In the genomic region with DNA sequence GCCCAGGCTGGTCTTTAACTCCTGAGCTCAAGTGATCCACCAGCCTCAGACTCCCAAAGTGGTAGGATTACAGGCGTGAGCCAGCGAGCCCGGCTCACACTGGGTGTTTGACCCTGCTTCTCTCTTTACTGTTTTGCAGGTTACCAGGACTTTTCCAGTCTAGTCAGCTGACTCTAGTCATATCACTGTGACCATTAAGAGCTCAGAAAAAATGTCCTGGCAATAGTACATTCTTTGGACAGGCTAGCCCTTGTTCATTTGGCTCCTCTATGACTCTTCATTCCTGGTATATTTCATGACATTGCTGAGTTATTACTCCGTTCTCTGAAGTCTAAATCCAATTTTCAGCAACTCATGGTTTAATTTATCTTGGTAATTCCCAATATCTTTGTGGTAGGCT, we compare ENCODE assay signal across 16 cellular contexts. TPM values are rescaled to one million over a fixed set of nuclear protein-coding genes. Genes with fewer than 3 reads are reported as not detected.
A peak's percentile ranks its signal among the peaks of the same experiment; 100 is the strongest.
DNase-seq lines count a peak whose midpoint lies in the region; ATAC-seq and TF ChIP-seq lines count a peak whose summit lies in the region.
"Had no signal": no experiment of that assay in that cellular context is flagged by ENCODE, and none has a peak within 500 bp of the region (broad histone marks: within the 10 kb centered on the region; RNA-seq: fewer than 3 reads in every experiment).

No MANE protein-coding gene starts in this region.

- H3K27me3 ChIP-seq in GM23248 (replicated peaks; ENCODE audit: insufficient read depth): no peaks in the 10 kb centered on the region
- no peaks in the 10 kb centered on the region for H3K27me3 ChIP-seq in suprapubic skin
- no peaks in the 10 kb centered on the region for H3K27me3 ChIP-seq in esophagus muscularis mucosa
- H3K27me3 ChIP-seq in MG63: no peaks in the 10 kb centered on the region
- H3K27me3 ChIP-seq: tibial artery had no signal

- no peak overlapping the region for H2AFZ ChIP-seq in GM23248

- H3K27ac ChIP-seq in GM23248 (no peak overlapping the region), suprapubic skin (no peak overlapping the region), esophagus muscularis mucosa (replicated peaks in 1 of 4) (peak overlapping the region in 1 of 4 donors; percentile 41)
- H3K27ac ChIP-seq: tibial artery had no signal

- no peak for TF ChIP-seq CTCF in astrocyte of the spinal cord (IDR thresholded peaks at IDR 0.05; ENCODE audit: low read depth, low read length)
- no peak for TF ChIP-seq CTCF in suprapubic skin (IDR thresholded peaks at IDR 0.05)
- TF ChIP-seq CTCF in esophagus muscularis mucosa (IDR thresholded peaks at IDR 0.05): no peak

- peaks cover 4% of the 10 kb centered on the region for H3K4me1 ChIP-seq in GM23248 (ENCODE audit: insufficient read depth)
- no peaks in the 10 kb centered on the region for H3K4me1 ChIP-seq in suprapubic skin
- H3K4me1 ChIP-seq in esophagus muscularis mucosa: no peaks in the 10 kb centered on the region
- H3K4me1 ChIP-seq: tibial artery had no signal

- ATAC-seq in naive thymus-derived CD8-positive, alpha-beta T cell: no peak
- no peak for ATAC-seq in HG02970 (IDR thresholded peaks at IDR 0.05; ENCODE audit: low FRiP score, unreplicated experiment)

- no peak overlapping the region for H3K4me2 ChIP-seq in GM23248 (ENCODE audit: unreplicated experiment)

- H3K36me3 Mint-ChIP-seq in naive thymus-derived CD8-positive, alpha-beta T cell: peaks cover 0 to 14% (median 14%) of the 10 kb centered on the region in 3 donors

- H3K9me3 Mint-ChIP-seq in naive thymus-derived CD8-positive, alpha-beta T cell: peaks cover 0 to 4% (median 0%) of the 10 kb centered on the region in 9 donors

- no peaks in the 10 kb centered on the region for H3K9me2 ChIP-seq in GM23248 (ENCODE audit: insufficient read depth)

- intact Hi-C loops in esophagus muscularis mucosa (cut with DNase I): no loop called here

- TF ChIP-seq EP300 in suprapubic skin (IDR thresholded peaks at IDR 0.05): no peak
- TF ChIP-seq EP300 in esophagus muscularis mucosa (IDR thresholded peaks at IDR 0.05): no peak

- H3K27ac Mint-ChIP-seq in naive thymus-derived CD8-positive, alpha-beta T cell: peak overlapping the region; percentile 78 to 97 (median 93)

- peaks cover 37 to 65% (median 60%) of the 10 kb centered on the region in 4 donors for H3K4me1 Mint-ChIP-seq in naive thymus-derived CD8-positive, alpha-beta T cell

- no peaks in the 10 kb centered on the region for H3K27me3 Mint-ChIP-seq in naive thymus-derived CD8-positive, alpha-beta T cell

- H3K9me3 ChIP-seq in GM23248 (ENCODE audit: low read depth): no peaks in the 10 kb centered on the region
- H3K9me3 ChIP-seq in suprapubic skin: no peaks in the 10 kb centered on the region
- no peaks in the 10 kb centered on the region for H3K9me3 ChIP-seq in esophagus muscularis mucosa
- H3K9me3 ChIP-seq in MG63: no peaks in the 10 kb centered on the region
- H3K9me3 ChIP-seq: tibial artery had no signal

- no peak overlapping the region for H3K9ac ChIP-seq in GM23248

- peak; percentile 26 for DNase-seq in COLO829 (ENCODE audit: low spot score)
- DNase-seq in GM23248: peak; percentile 55
- peak; percentile 31 for DNase-seq in astrocyte of the spinal cord (ENCODE audit: low read depth, low spot score)
- DNase-seq in naive thymus-derived CD8-positive, alpha-beta T cell: no peak
- DNase-seq in suprapubic skin (ENCODE audit: low spot score in 2 of 2): no peak
- DNase-seq in esophagus muscularis mucosa (ENCODE audit: extremely low spot score): no peak
- DNase-seq in MG63: no peak
- DNase-seq: effector CD4-positive, alpha-beta T cell; NCI-H1694; tibial artery had no signal

- 68% methylated on average over 4 of the region's 4 CpGs for WGBS in GM23248 (ENCODE audit: low coverage in 1 of 2, low lambda C conversion rate in 2 of 2, missing lambda C conversion rate in 2 of 2), 2 experiments
- WGBS in suprapubic skin: 88% methylated on average over 4 of the region's 4 CpGs
- WGBS in esophagus muscularis mucosa: 85% methylated on average over 4 of the region's 4 CpGs

- TF ChIP-seq POLR2A in suprapubic skin (IDR thresholded peaks at IDR 0.05) (no peak), esophagus muscularis mucosa (IDR thresholded peaks at IDR 0.05; ENCODE audit: low read depth) (no peak)

- H4K20me1 ChIP-seq in GM23248 (ENCODE audit: insufficient read depth): no peaks in the 10 kb centered on the region

- peak overlapping the region in 8 of 10 donors; percentile 36 to 79 (median 66) for H3K4me3 Mint-ChIP-seq in naive thymus-derived CD8-positive, alpha-beta T cell

- in situ Hi-C loops in GM23248 (cut with MboI) (no loop called here), astrocyte of the spinal cord (cut with HindIII; ENCODE audit: low sequenced_read_pairs) (no loop called here)

- H3K4me3 ChIP-seq in GM23248 (no peak overlapping the region), astrocyte of the spinal cord (ENCODE audit: low read depth, low read length) (no peak overlapping the region), suprapubic skin (no peak overlapping the region), esophagus muscularis mucosa (no peak overlapping the region), MG63 (no peak overlapping the region)
- H3K4me3 ChIP-seq: tibial artery had no signal

- H3K79me2 ChIP-seq in GM23248 (ENCODE audit: insufficient read depth): no peaks in the 10 kb centered on the region

- no peaks in the 10 kb centered on the region for H3F3A ChIP-seq in GM23248 (ENCODE audit: insufficient read depth)

- H3K36me3 ChIP-seq in GM23248 (ENCODE audit: low read depth): no peaks in the 10 kb centered on the region
- no peaks in the 10 kb centered on the region for H3K36me3 ChIP-seq in suprapubic skin
- no peaks in the 10 kb centered on the region for H3K36me3 ChIP-seq in esophagus muscularis mucosa
- no peaks in the 10 kb centered on the region for H3K36me3 ChIP-seq in MG63
- H3K36me3 ChIP-seq: tibial artery had no signal

- POLR2A ChIA-PET in naive thymus-derived CD8-positive, alpha-beta T cell (lab: Charles Lee): interaction anchor here (1.2 to 44.1 kb wide), 4 partner anchors 3 to 50 kb away, joined by 6 to 1378 read pairs (median 960); partner anchors contain the start of gene CA6

RNA-seq across cellular contexts. Expression of gene CA6, which starts 8.0 kb away (rescaled TPM):
- total RNA-seq in GM23248 (2014; rRNA removed; shearing (Covaris generic)): not detected in 2 replicates
- polyA plus RNA-seq in GM23248 (2016; fragmentation: Nextera tagmentation; extraction: Ambion mirVana): not detected in 2 replicates
- total RNA-seq in naive thymus-derived CD8-positive, alpha-beta T cell: 10 to 100 TPM; 11.3 to 11.5 TPM
- 10 to 100 TPM in 2 of 3 donors, 1 to 10 TPM in 1; 5.9 to 53.7 (median 17.1) TPM for polyA plus RNA-seq in naive thymus-derived CD8-positive, alpha-beta T cell
- total RNA-seq in suprapubic skin: 10 to 100 TPM in 3 of 4 donors, 1 to 10 TPM in 1; 9.5 to 57.9 (median 38.7) TPM
- not detected for total RNA-seq in esophagus muscularis mucosa
- total RNA-seq in MG63 (2014; rRNA removed; shearing (Covaris generic); ENCODE audit: low replicate concordance): not detected in 2 replicates
- total RNA-seq: bronchial epithelial cell, H4, LHCN-M2, myocyte, renal cortical epithelial cell had no signal

RNA-seq across cellular contexts. Expression of gene ENO1, which starts 59.2 kb away (rescaled TPM):
- total RNA-seq in GM23248 (2014; rRNA removed; shearing (Covaris generic)): 1,781 and 2,185 TPM in 2 replicates
- 2,304 and 2,417 TPM in 2 replicates for polyA plus RNA-seq in GM23248 (2016; fragmentation: Nextera tagmentation; extraction: Ambion mirVana)
- total RNA-seq in naive thymus-derived CD8-positive, alpha-beta T cell: 100 to 1,000 TPM; 225 to 228 TPM
- 1,000 to 10,000 TPM in 2 of 3 donors, 100 to 1,000 TPM in 1; 873 to 1,190 (median 1,047) TPM for polyA plus RNA-seq in naive thymus-derived CD8-positive, alpha-beta T cell
- total RNA-seq in suprapubic skin (100 to 1,000 TPM; 406 to 694 (median 578) TPM), esophagus muscularis mucosa (100 to 1,000 TPM; 595 to 895 (median 621) TPM)
- 2,801 and 3,884 TPM in 2 replicates for total RNA-seq in MG63 (2014; rRNA removed; shearing (Covaris generic); ENCODE audit: low replicate concordance)

Comparison
In these comparisons a context has a peak if more than half of its experiments do, and no peak if none do; other contexts are left out.
1. DNase-seq: peak in COLO829 (single experiment), GM23248 (single experiment) and astrocyte of the spinal cord (single experiment); none in naive thymus-derived CD8-positive, alpha-beta T cell (0 of 10), suprapubic skin (0 of 2), esophagus muscularis mucosa (single experiment) and MG63 (single experiment).
2. RNA of gene CA6, which starts 8.0 kb away (total RNA-seq): 9.5 to 57.9 TPM in suprapubic skin and 11.3 to 11.5 TPM in naive thymus-derived CD8-positive, alpha-beta T cell; not detected in GM23248, not detected in esophagus muscularis mucosa and not detected in MG63; every median in the first group is over 10 times any median in the second.